Comparison of ENCODE assay signal across 28 cellular contexts in the genomic region with DNA sequence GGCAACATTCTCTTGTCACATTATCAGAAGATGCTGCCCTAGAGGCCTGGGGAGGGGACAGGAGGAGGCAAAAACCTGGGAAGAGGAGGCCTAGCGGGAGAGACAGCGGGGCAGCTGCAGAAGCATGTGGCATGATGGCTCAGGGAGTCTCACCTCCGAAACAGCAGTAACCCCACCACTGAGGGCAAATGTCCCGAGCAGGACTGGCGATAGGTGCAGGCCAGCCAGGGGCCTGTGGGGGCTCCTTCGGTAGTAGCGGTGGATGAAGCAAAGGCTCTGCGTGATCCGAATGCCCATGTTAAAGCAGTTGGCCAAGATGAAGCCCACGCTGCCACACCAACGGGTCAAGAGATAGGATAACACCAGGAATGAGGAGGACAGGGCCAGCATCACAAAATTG.
"Had no signal": no experiment of that assay in that cellular context is flagged by ENCODE, and none has a peak within 500 bp of the region (broad histone marks: within the 10 kb centered on the region; RNA-seq: fewer than 3 reads in every experiment).

No MANE protein-coding gene starts in this region.

- FAIRE-seq: endometrium, islet of Langerhans had no signal

- H3K4me3 Mint-ChIP-seq: effector memory CD8-positive, alpha-beta T cell; mesothelial cell of epicardium; naive B cell; nephron; neural progenitor cell; type B pancreatic cell had no signal

- H3K27ac Mint-ChIP-seq: mesothelial cell of epicardium, nephron, neural progenitor cell, type B pancreatic cell had no signal

- ATAC-seq: effector memory CD8-positive, alpha-beta T cell; stimulated activated naive CD8-positive, alpha-beta T cell treated with anti-CD3 and anti-CD28 coated beads, Interleukin-15, Interleukin-2, amounts not matched to agents 100 U/mL and 50 U/mL, for 24 hours had no signal

- DNase-seq: colonic mucosa; dermis blood vessel endothelial cell; effector memory CD8-positive, alpha-beta T cell; erythroblast; esophagus squamous epithelium; foreskin melanocyte; glutamatergic neuron; heart right ventricle; hippocampal formation; left cardiac atrium; left lung; mucosa of descending colon; naive B cell; nucleus accumbens; psoas muscle; right cardiac atrium; stimulated activated CD4-positive, alpha-beta T cell treated with anti-CD3 and anti-CD28 coated beads, Interleukin-15, amount 100 ng/mL, for 24 hours; stimulated activated CD4-positive, alpha-beta T cell treated with anti-CD3 and anti-CD28 coated beads, Interleukin-2, amount 100 ng/mL, for 48 hours; stimulated activated naive CD8-positive, alpha-beta T cell treated with anti-CD3 and anti-CD28 coated beads, Interleukin-15, Interleukin-2, amounts not matched to agents 100 U/mL and 50 U/mL, for 24 hours; substantia nigra; testis; tibial artery had no signal

- H3K36me3 Mint-ChIP-seq: naive B cell had no signal

- H3K4me1 Mint-ChIP-seq: mesothelial cell of epicardium, naive B cell, nephron, neural progenitor cell had no signal

- H3K27me3 Mint-ChIP-seq: effector memory CD8-positive, alpha-beta T cell; naive B cell; type B pancreatic cell had no signal

- H3K9me3 Mint-ChIP-seq: effector memory CD8-positive, alpha-beta T cell; mesothelial cell of epicardium; naive B cell; nephron; neural progenitor cell; type B pancreatic cell had no signal
